Comparison of ENCODE assay signal across 13 cellular contexts in genomic region chr11:122750047-122750446, GRCh38.
"Had no signal": no experiment of that assay in that cellular context is flagged by ENCODE, and none has a peak within 500 bp of the region (broad histone marks: within the 10 kb centered on the region; RNA-seq: fewer than 3 reads in every experiment).

No MANE protein-coding gene starts in this region.

- H3K9me3 Mint-ChIP-seq: activated CD4-positive, alpha-beta memory T cell treated with anti-CD3 and anti-CD28 coated beads, Interleukin-2, amount 10 ng/mL, durations not matched to agents 7 days and 5 days had no signal

- H2AFZ ChIP-seq: hepatocyte had no signal

- H3K9me3 ChIP-seq: adrenal gland, ovary, thyroid gland had no signal

- DNase-seq: activated CD4-positive, alpha-beta memory T cell treated with anti-CD3 and anti-CD28 coated beads, Interleukin-2, amount 10 ng/mL, durations not matched to agents 7 days and 5 days; activated CD4-positive, alpha-beta T cell treated with anti-CD3 and anti-CD28 coated beads for 36 hours; activated naive CD4-positive, alpha-beta T cell treated with Interleukin-2 at 50 U/mL for 16 hours; adrenal gland; ovary; stimulated activated CD4-positive, alpha-beta T cell treated with anti-CD3 and anti-CD28 coated beads, Interleukin-1b, Interleukin-23, amount 100 ng/mL, for 48 hours; T-helper 1 cell; T1000; thyroid gland had no signal

- H3K27ac ChIP-seq: hepatocyte, ovary, thyroid gland had no signal

- H3K27me3 ChIP-seq: adrenal gland, hepatocyte, ovary, thyroid gland had no signal

- H3K4me3 ChIP-seq: adrenal gland, hepatocyte, ovary, thyroid gland had no signal

- H3K27ac Mint-ChIP-seq: activated CD4-positive, alpha-beta T cell treated with anti-CD3 and anti-CD28 coated beads for 36 hours had no signal

- H3K79me2 ChIP-seq: hepatocyte had no signal

- H3K4me2 ChIP-seq: hepatocyte had no signal

- H3K4me1 ChIP-seq: thyroid gland had no signal

- H3K4me3 Mint-ChIP-seq: activated CD4-positive, alpha-beta memory T cell treated with anti-CD3 and anti-CD28 coated beads, Interleukin-2, amount 10 ng/mL, durations not matched to agents 7 days and 5 days; activated CD4-positive, alpha-beta T cell treated with anti-CD3 and anti-CD28 coated beads for 36 hours had no signal

- H3K36me3 ChIP-seq: adrenal gland, ovary, thyroid gland had no signal

- ATAC-seq: activated CD4-positive, alpha-beta T cell treated with anti-CD3 and anti-CD28 coated beads for 36 hours; esophagus mucosa; left lobe of liver; sciatic nerve had no signal
